Comparison of ENCODE assay signal across 1 cellular context in genomic region chr1:71170925-71171324, GRCh38.
TF ChIP-seq lines count a peak whose summit lies in the region.

No MANE protein-coding gene starts in this region.

TF ChIP-seq in H1, 55 proteins besides CTCF, POLR2A, EP300 and RAD21 (continued from another document):
- TF ChIP-seq CHD7 (IDR thresholded peaks at IDR 0.05; ENCODE audit: insufficient replicate concordance, low read length) (no peak), ASH2L (IDR thresholded peaks at IDR 0.05; ENCODE audit: low read length) (no peak), TCF12 (IDR thresholded peaks at IDR 0.05; ENCODE audit: low read depth, low read length) (no peak), HDAC2 (IDR thresholded peaks at IDR 0.05; ENCODE audit: borderline replicate concordance in 1 of 2, low read depth in 2 of 2, low read length in 2 of 2) (no peak), CEBPB (IDR thresholded peaks at IDR 0.05; ENCODE audit: low read depth, low read length) (no peak)
